In genomic region chr2:120075545-120075944, GRCh38 we compare ENCODE assay signal across 14 cellular contexts.
DNase-seq lines count a peak whose midpoint lies in the region; ATAC-seq, FAIRE-seq and TF ChIP-seq lines count a peak whose summit lies in the region.
"Had no signal": no experiment of that assay in that cellular context is flagged by ENCODE, and none has a peak within 500 bp of the region (broad histone marks: within the 10 kb centered on the region; RNA-seq: fewer than 3 reads in every experiment).

No MANE protein-coding gene starts in this region.

- no peak overlapping the region for H3K9ac ChIP-seq in HepG2 (ENCODE audit: insufficient read depth, low read depth, low read length)
- H3K9ac ChIP-seq: BLaER1 had no signal

- TF ChIP-seq EP300 in HepG2 (IDR thresholded peaks at IDR 0.05; ENCODE audit: low read depth in 2 of 2, low read length in 2 of 2) (no peak), HepG2 (CRISPR knock-in tag; IDR thresholded peaks at IDR 0.05; ENCODE audit: borderline replicate concordance) (no peak)

- no peak overlapping the region for H3K27ac ChIP-seq in HepG2 (ENCODE audit: extremely low read length, insufficient read depth, low read length)
- no peak overlapping the region for H3K27ac ChIP-seq in right lobe of liver
- H3K27ac ChIP-seq: 22Rv1, BLaER1 had no signal

- no peaks in the 10 kb centered on the region for H4K20me1 ChIP-seq in HepG2 (ENCODE audit: insufficient read depth, low read length)
- H4K20me1 ChIP-seq: BLaER1 had no signal

- ATAC-seq in HepG2 (no peak), right lobe of liver (no peak), left lobe of liver (peak; percentile 53), GM19035 (IDR thresholded peaks at IDR 0.05; ENCODE audit: unreplicated experiment) (no peak)
- ATAC-seq: GM12878 had no signal

- H3K4me3 ChIP-seq in HepG2 (replicated peaks in 1 of 3; ENCODE audit: insufficient read depth in 1 of 3, low read depth in 2 of 3, low read length in 3 of 3): no peak overlapping the region
- no peak overlapping the region for H3K4me3 ChIP-seq in right lobe of liver
- H3K4me3 ChIP-seq: BLaER1, GM12878, HAP-1 had no signal

- H2AFZ ChIP-seq in HepG2 (ENCODE audit: low read length): no peak overlapping the region

- H3K36me3 ChIP-seq in HepG2 (replicated peaks in 1 of 2; ENCODE audit: control insufficient read depth in 1 of 2, insufficient read depth in 2 of 2, low read length in 2 of 2) (peaks cover 10 to 35% of the 10 kb centered on the region in 2 experiments; a peak in 4 of 5 replicates), right lobe of liver (peaks cover 0 to 16% (median 3%) of the 10 kb centered on the region in 4 donors)
- H3K36me3 ChIP-seq: HAP-1 had no signal

- H3K27me3 ChIP-seq in HepG2 (ENCODE audit: control insufficient read depth in 1 of 2, insufficient read depth in 2 of 2, low read length in 2 of 2) (no peaks in the 10 kb centered on the region), right lobe of liver (no peaks in the 10 kb centered on the region)
- H3K27me3 ChIP-seq: BLaER1 had no signal

- POLR2A ChIA-PET in HepG2 (lab: Yijun Ruan, JAX): interaction anchor here (1.8 kb wide), 1 partner anchor 62 kb away, joined by 4 read pairs; the partner anchor contains the start of gene EPB41L5

- in situ Hi-C loops in HepG2 (cut with HindIII; ENCODE audit: extremely low pct_ligation_motif_present, low pct_unique_long_range_greater_than_20kb): no loop called here

- TF ChIP-seq CTCF in HepG2 (CRISPR knock-in tag; IDR thresholded peaks at IDR 0.05) (no peak), right lobe of liver (IDR thresholded peaks at IDR 0.05) (no peak), D721Med (IDR thresholded peaks at IDR 0.05; ENCODE audit: insufficient read depth, missing control alignments) (no peak)

- TF ChIP-seq RAD21 in HepG2 (CRISPR knock-in tag; IDR thresholded peaks at IDR 0.05): no peak

- no peak for DNase-seq in HepG2 (ENCODE audit: low spot score)
- DNase-seq in right lobe of liver: no peak
- DNase-seq in left lobe of liver (ENCODE audit: low spot score): no peak
- no peak for DNase-seq in ureter (ENCODE audit: low spot score)
- no peak for DNase-seq in D721Med (ENCODE audit: insufficient read length, low spot score)
- DNase-seq: CD4-positive, alpha-beta memory T cell; DMS79 treated with DMSO at 0.1 percent for 48 hours had no signal

- WGBS in HepG2 (ENCODE audit: low lambda C conversion rate): 94% methylated on average over 1 of the region's 1 CpG
- WGBS in right lobe of liver (ENCODE audit: insufficient coverage, low coverage, low lambda C conversion rate, missing lambda C conversion rate): 85% methylated on average over 1 of the region's 1 CpG

- TF ChIP-seq POLR2A in HepG2 (IDR thresholded peaks at IDR 0.05; ENCODE audit: insufficient read depth in 1 of 2, low read depth in 2 of 2, low read length in 2 of 2): no peak
- no peak for TF ChIP-seq POLR2A in right lobe of liver (IDR thresholded peaks at IDR 0.05)

- no peaks in the 10 kb centered on the region for H3K79me2 ChIP-seq in HepG2 (ENCODE audit: insufficient read depth, low read length)

- intact Hi-C loops in HepG2 (cut with micrococcal nuclease; ENCODE audit: unreplicated experiment) (no loop called here), right lobe of liver (cut with DNase I) (no loop called here)

- H3K4me1 ChIP-seq in HepG2 (ENCODE audit: insufficient read depth, low read length): no peaks in the 10 kb centered on the region
- H3K4me1 ChIP-seq in right lobe of liver: peaks cover 0 to 2% (median 0%) of the 10 kb centered on the region in 4 donors
- H3K4me1 ChIP-seq: BLaER1, HAP-1 had no signal

- no peaks in the 10 kb centered on the region for H3K9me3 ChIP-seq in HepG2 (ENCODE audit: low read length)
- H3K9me3 ChIP-seq in right lobe of liver: no peaks in the 10 kb centered on the region

- FAIRE-seq in HepG2 (lab: Jason Lieb, UNC): no peak
- peak; percentile 54 for FAIRE-seq in endometrium (lab: Jason Lieb, UNC)
- FAIRE-seq in D721Med (lab: Jason Lieb, UNC): no peak
- FAIRE-seq: GM12878, GM19239 had no signal

- BruUV-seq in HepG2 (replicated peaks; lab: Mats Ljungman, UMichigan): no TSS peak

- CTCF ChIA-PET in HepG2 (lab: Yijun Ruan, JAX; ENCODE audit: low intra/inter-chr PET ratio, low total read pairs): no interaction called here

- H3K4me2 ChIP-seq in HepG2 (ENCODE audit: low read depth, low read length): no peak overlapping the region
- H3K4me2 ChIP-seq: BLaER1 had no signal

TF ChIP-seq in HepG2, 621 proteins besides CTCF, POLR2A, EP300 and RAD21:
- TF ChIP-seq MAFK (conservative IDR thresholded peaks at IDR 0.05 in 1 of 2, IDR thresholded peaks at IDR 0.05 in 1 of 2; ENCODE audit: low read length in 2 of 2) (peak; percentile 98 to 99), CREB3 (CRISPR knock-in tag; IDR thresholded peaks at IDR 0.05) (no peak), MAFF (IDR thresholded peaks at IDR 0.05; ENCODE audit: low read depth, low read length) (peak; percentile 99), PRMT3 (CRISPR knock-in tag; IDR thresholded peaks at IDR 0.05; ENCODE audit: borderline replicate concordance, low read depth) (no peak), ELK4 (CRISPR knock-in tag; IDR thresholded peaks at IDR 0.05; ENCODE audit: borderline replicate concordance) (no peak)
